In the genomic region with DNA sequence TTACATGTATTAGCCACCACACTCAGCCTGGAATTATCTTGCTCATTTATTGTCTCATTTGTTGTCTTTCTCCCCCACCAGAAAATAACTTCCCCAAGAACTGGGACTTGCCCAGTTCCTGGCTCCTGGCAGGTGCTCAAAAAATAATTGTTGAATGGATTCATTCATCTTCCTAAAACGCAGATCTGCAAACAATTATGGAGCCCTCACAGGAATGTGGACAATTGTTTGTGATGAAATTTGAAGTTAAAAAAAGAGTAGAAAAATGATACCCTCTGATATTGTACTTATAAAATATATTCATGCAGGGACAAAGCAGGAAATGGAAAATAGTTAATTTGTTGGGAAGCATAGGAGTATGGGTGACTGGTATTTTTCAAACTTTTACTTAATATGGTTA, we compare ENCODE assay signal across 19 cellular contexts.
"Had no signal": no experiment of that assay in that cellular context is flagged by ENCODE, and none has a peak within 500 bp of the region (broad histone marks: within the 10 kb centered on the region; RNA-seq: fewer than 3 reads in every experiment).

No MANE protein-coding gene starts in this region.

- H3K4me1 Mint-ChIP-seq: activated B cell treated with CpG ODN at 0.5 μM for 24 hours; activated CD4-positive, alpha-beta T cell treated with anti-CD3 and anti-CD28 coated beads, Interleukin-2, amount 10 ng/mL, durations not matched to agents 7 days and 5 days; activated naive CD8-positive, alpha-beta T cell treated with anti-CD3 and anti-CD28 coated beads, Interleukin-2, amount 50 U/mL, for 24 hours had no signal

- H3K27me3 Mint-ChIP-seq: activated B cell treated with CpG ODN at 0.5 μM for 24 hours; activated naive CD8-positive, alpha-beta T cell treated with anti-CD3 and anti-CD28 coated beads, Interleukin-2, amount 50 U/mL, for 24 hours had no signal

- H3K4me1 ChIP-seq: heart right ventricle, sigmoid colon, upper lobe of right lung had no signal

- H3K9me3 Mint-ChIP-seq: activated B cell treated with CpG ODN at 0.5 μM for 24 hours; activated CD4-positive, alpha-beta T cell treated with anti-CD3 and anti-CD28 coated beads, Interleukin-2, amount 10 ng/mL, durations not matched to agents 7 days and 5 days; activated naive CD8-positive, alpha-beta T cell treated with anti-CD3 and anti-CD28 coated beads, Interleukin-2, amount 50 U/mL, for 24 hours; nephron had no signal

- H3K4me3 Mint-ChIP-seq: activated B cell treated with CpG ODN at 0.5 μM for 24 hours; activated CD4-positive, alpha-beta T cell treated with anti-CD3 and anti-CD28 coated beads, Interleukin-2, amount 10 ng/mL, durations not matched to agents 7 days and 5 days; activated naive CD8-positive, alpha-beta T cell treated with anti-CD3 and anti-CD28 coated beads, Interleukin-2, amount 50 U/mL, for 24 hours; nephron had no signal

- H3K4me3 ChIP-seq: cardiac muscle cell, heart right ventricle, sigmoid colon, suprapubic skin, upper lobe of right lung had no signal

- H3K27ac Mint-ChIP-seq: activated B cell treated with CpG ODN at 0.5 μM for 24 hours; activated CD4-positive, alpha-beta T cell treated with anti-CD3 and anti-CD28 coated beads, Interleukin-2, amount 10 ng/mL, durations not matched to agents 7 days and 5 days; activated naive CD8-positive, alpha-beta T cell treated with anti-CD3 and anti-CD28 coated beads, Interleukin-2, amount 50 U/mL, for 24 hours had no signal

- DNase-seq: activated B cell treated with CpG ODN at 0.5 μM for 24 hours; activated CD4-positive, alpha-beta T cell treated with anti-CD3 and anti-CD28 coated beads, Interleukin-2, amount 10 ng/mL, durations not matched to agents 7 days and 5 days; activated CD8-positive, alpha-beta memory T cell treated with anti-CD3 and anti-CD28 coated beads for 24 hours; activated naive CD4-positive, alpha-beta T cell treated with Interleukin-2 at 50 U/mL for 16 hours; activated naive CD8-positive, alpha-beta T cell treated with anti-CD3 and anti-CD28 coated beads, Interleukin-2, amount 50 U/mL, for 24 hours; effector memory CD4-positive, alpha-beta T cell; foreskin melanocyte; heart right ventricle; kidney; left ventricle myocardium superior; mesendoderm; sigmoid colon; stimulated activated CD4-positive, alpha-beta T cell treated with anti-CD3 and anti-CD28 coated beads, Interleukin-2, amount 100 ng/mL, for 24 hours; stimulated activated naive CD4-positive, alpha-beta T cell treated with Interleukin-2 at 50 U/mL for 16 hours; T-helper 2 cell; upper lobe of right lung had no signal

- H3K36me3 ChIP-seq: cardiac muscle cell, heart right ventricle, sigmoid colon, suprapubic skin, upper lobe of right lung had no signal

- H3K27me3 ChIP-seq: cardiac muscle cell, sigmoid colon, suprapubic skin, upper lobe of right lung had no signal

- H3K9me3 ChIP-seq: heart right ventricle, sigmoid colon, suprapubic skin, upper lobe of right lung had no signal

- H3K27ac ChIP-seq: cardiac muscle cell, heart right ventricle, sigmoid colon, suprapubic skin, upper lobe of right lung had no signal
